16 cellular contexts compared by ENCODE assay signal in genomic region chr2:30172622-30173021, GRCh38. TPM values are rescaled to one million over a fixed set of nuclear protein-coding genes. Genes with fewer than 3 reads are reported as not detected.
A peak's percentile ranks its signal among the peaks of the same experiment; 100 is the strongest.
DNase-seq lines count a peak whose midpoint lies in the region; ATAC-seq, FAIRE-seq and TF ChIP-seq lines count a peak whose summit lies in the region.
"Had no signal": no experiment of that assay in that cellular context is flagged by ENCODE, and none has a peak within 500 bp of the region (broad histone marks: within the 10 kb centered on the region; RNA-seq: fewer than 3 reads in every experiment).

No MANE protein-coding gene starts in this region.

- TF ChIP-seq RAD21 in K562 (CRISPR knock-in tag; conservative IDR thresholded peaks at IDR 0.05 in 1 of 2, IDR thresholded peaks at IDR 0.05 in 1 of 2) = no peak

- no TSS peak for BruUV-seq in K562 (replicated peaks; lab: Mats Ljungman, UMichigan)

- no peaks in the 10 kb centered on the region for H3K9me3 ChIP-seq in CD8-positive, alpha-beta T cell (ENCODE audit: low read length)
- H3K9me3 ChIP-seq in K562 (replicated peaks; ENCODE audit: control insufficient read depth, insufficient read depth, low read depth, low read length) (no peaks in the 10 kb centered on the region), prostate gland (no peaks in the 10 kb centered on the region)

- in situ Hi-C loops in K562 (cut with MboI) = loop anchor here (25.0 kb wide), 2 partner anchors 990 to 1165 kb away; no protein-coding TSS in a partner anchor

- WGBS in K562 (ENCODE audit: insufficient coverage, low coverage, missing lambda C conversion rate) = 60% methylated on average over 1 of the region's 1 CpG
- WGBS in prostate gland = 100% methylated on average over 1 of the region's 1 CpG

- intact Hi-C loops in CD8-positive, alpha-beta T cell (cut with DNase I, micrococcal nuclease) = loop anchor here in 1 of 2 experiments (5.0 kb wide), 1 partner anchor 1350 kb away; no protein-coding TSS in a partner anchor
- intact Hi-C loops in K562 (cut with micrococcal nuclease) (no loop called here), prostate gland (cut with DNase I) (no loop called here)

- H2AFZ ChIP-seq in K562 (ENCODE audit: low read depth, low read length) = no peak overlapping the region
- H2AFZ ChIP-seq: GM23338 had no signal

- DNase-seq in CD8-positive, alpha-beta T cell = no peak
- DNase-seq in K562 (ENCODE audit: extremely low read depth in 1 of 4, low spot score in 3 of 4) (no peak), substantia nigra (lab: John Stamatoyannopoulos, UW) (no peak), prostate gland (ENCODE audit: low spot score) (no peak)
- peak in 1 of 10 donors; percentile 19 for DNase-seq in naive thymus-derived CD8-positive, alpha-beta T cell
- DNase-seq: AML-193; Calu3; CD4-positive, alpha-beta memory T cell; DMS79 treated with DMSO at 0.1 percent for 48 hours; GF-D8 had no signal

- H3K27ac ChIP-seq in CD8-positive, alpha-beta T cell (ENCODE audit: low read depth, low read length) = no peak overlapping the region
- no peak overlapping the region for H3K27ac ChIP-seq in K562 (ENCODE audit: extremely low read depth, low read depth, low read length)
- H3K27ac ChIP-seq in substantia nigra (ENCODE audit: low read depth, low read length, poor library complexity, severe bottlenecking) = no peak overlapping the region
- no peak overlapping the region for H3K27ac ChIP-seq in prostate gland
- H3K27ac ChIP-seq: C4-2B had no signal

- TF ChIP-seq CTCF in CD8-positive, alpha-beta T cell (IDR thresholded peaks at IDR 0.05) = no peak
- TF ChIP-seq CTCF in K562 (IDR thresholded peaks at IDR 0.05 in 2 of 3, conservative IDR thresholded peaks at IDR 0.05 in 1 of 3; ENCODE audit: insufficient read depth in 2 of 3, low read depth in 1 of 3, low read length in 3 of 3) (no peak), prostate gland (IDR thresholded peaks at IDR 0.05) (no peak)

- CTCF ChIA-PET in CD8-positive, alpha-beta T cell (lab: Charles Lee) = no interaction called here
- CTCF ChIA-PET in K562 (lab: Yijun Ruan, JAX; ENCODE audit: low intra/inter-chr PET ratio) = no interaction called here

- no peaks in the 10 kb centered on the region for H3K4me1 ChIP-seq in CD8-positive, alpha-beta T cell (ENCODE audit: insufficient read depth, low read length)
- H3K4me1 ChIP-seq in K562 (replicated peaks in 1 of 2; ENCODE audit: control insufficient read depth in 2 of 2, insufficient read depth in 2 of 2, low read length in 2 of 2) (peaks cover 0 to 1% of the 10 kb centered on the region in 2 experiments; a peak in 3 of 5 replicates), prostate gland (replicated peaks) (no peaks in the 10 kb centered on the region)

- no peak for TF ChIP-seq EP300 in K562 (IDR thresholded peaks at IDR 0.05; ENCODE audit: low read length)

- H4K20me1 ChIP-seq in K562 (replicated peaks; ENCODE audit: control insufficient read depth, insufficient read depth, low read length) = no peaks in the 10 kb centered on the region

- H3K27me3 ChIP-seq in CD8-positive, alpha-beta T cell (ENCODE audit: insufficient read depth, low read length) = no peaks in the 10 kb centered on the region
- H3K27me3 ChIP-seq in K562 (ENCODE audit: control insufficient read depth in 2 of 2, insufficient read depth in 2 of 2, low read length in 2 of 2) (no peaks in the 10 kb centered on the region; a peak in 1 of 5 replicates), prostate gland (replicated peaks; ENCODE audit: insufficient read depth) (no peaks in the 10 kb centered on the region)

- H3K4me3 Mint-ChIP-seq in CD8-positive, alpha-beta T cell = no peak overlapping the region
- H3K4me3 Mint-ChIP-seq in naive thymus-derived CD8-positive, alpha-beta T cell = no peak overlapping the region
- H3K4me3 Mint-ChIP-seq: GM23338 had no signal

- no peaks in the 10 kb centered on the region for H3K9me1 ChIP-seq in K562 (ENCODE audit: control insufficient read depth, insufficient read depth, low read length)

- peak; percentile 23 for ATAC-seq in CD8-positive, alpha-beta T cell
- ATAC-seq in K562 = peak; percentile 27; the same call in 1 of the 3 replicates
- ATAC-seq in naive thymus-derived CD8-positive, alpha-beta T cell = peak; percentile 4 to 21
- no peak for ATAC-seq in HG03159 (IDR thresholded peaks at IDR 0.05; ENCODE audit: unreplicated experiment)
- ATAC-seq: GM23338 had no signal

- H3K27ac Mint-ChIP-seq in CD8-positive, alpha-beta T cell = no peak overlapping the region
- H3K27ac Mint-ChIP-seq in naive thymus-derived CD8-positive, alpha-beta T cell = no peak overlapping the region
- H3K27ac Mint-ChIP-seq: GM23338 had no signal

- H3K79me2 ChIP-seq in K562 (ENCODE audit: control insufficient read depth, insufficient read depth, low read length) = no peaks in the 10 kb centered on the region

- H3K9ac ChIP-seq in K562 (ENCODE audit: insufficient read depth in 1 of 2, low read depth in 2 of 2, low read length in 2 of 2) = no peak overlapping the region; a peak in 1 of 4 replicates

- H3K4me2 ChIP-seq in K562 (ENCODE audit: insufficient read depth, low read length) = no peak overlapping the region
- H3K4me2 ChIP-seq: GM23338 had no signal

- H3K36me3 ChIP-seq in CD8-positive, alpha-beta T cell (ENCODE audit: insufficient read depth, low read length) = no peaks in the 10 kb centered on the region
- H3K36me3 ChIP-seq in K562 (ENCODE audit: control insufficient read depth, insufficient read depth, low read length) = no peaks in the 10 kb centered on the region; the same call in 2 of the 3 replicates
- H3K36me3 ChIP-seq in prostate gland = no peaks in the 10 kb centered on the region

- H3K27me3 Mint-ChIP-seq in CD8-positive, alpha-beta T cell (ENCODE audit: low read depth) = no peaks in the 10 kb centered on the region
- H3K27me3 Mint-ChIP-seq in naive thymus-derived CD8-positive, alpha-beta T cell = no peaks in the 10 kb centered on the region

- H3K9me3 Mint-ChIP-seq in CD8-positive, alpha-beta T cell = no peaks in the 10 kb centered on the region
- H3K9me3 Mint-ChIP-seq in naive thymus-derived CD8-positive, alpha-beta T cell = no peaks in the 10 kb centered on the region
- H3K9me3 Mint-ChIP-seq: GM23338 had no signal

- no peaks in the 10 kb centered on the region for H3K36me3 Mint-ChIP-seq in CD8-positive, alpha-beta T cell
- no peaks in the 10 kb centered on the region for H3K36me3 Mint-ChIP-seq in naive thymus-derived CD8-positive, alpha-beta T cell

- POLR2A ChIA-PET in CD8-positive, alpha-beta T cell (lab: Charles Lee) = no interaction called here
- POLR2A ChIA-PET in K562 (lab: Yijun Ruan, JAX) = interaction anchor here (0.6 kb wide), 1 partner anchor 539 kb away, joined by 3 read pairs; no protein-coding TSS in a partner anchor
- POLR2A ChIA-PET in naive thymus-derived CD8-positive, alpha-beta T cell (lab: Charles Lee) = interaction anchor here (0.6 kb wide), 1 partner anchor 175 kb away, joined by 5 read pairs; no protein-coding TSS in a partner anchor

- no peak for FAIRE-seq in K562 (lab: Jason Lieb, UNC)
- FAIRE-seq: A204.1, H54, HTR-8/SVneo had no signal

- TF ChIP-seq POLR2A in K562 (conservative IDR thresholded peaks at IDR 0.05) (no peak), prostate gland (IDR thresholded peaks at IDR 0.05) (no peak)

- H3K4me3 ChIP-seq in CD8-positive, alpha-beta T cell (ENCODE audit: low read depth, low read length) = no peak overlapping the region
- H3K4me3 ChIP-seq in K562 (no peak overlapping the region), prostate gland (no peak overlapping the region)
- H3K4me3 ChIP-seq: GM23338 had no signal

- H3K4me1 Mint-ChIP-seq in CD8-positive, alpha-beta T cell (ENCODE audit: low read depth) = no peaks in the 10 kb centered on the region
- peaks cover 0 to under 1% (median 0%) of the 10 kb centered on the region in 4 donors for H3K4me1 Mint-ChIP-seq in naive thymus-derived CD8-positive, alpha-beta T cell
- H3K4me1 Mint-ChIP-seq: GM23338 had no signal

RNA-seq across cellular contexts. Expression of gene YPEL5, which starts 25.8 kb away (rescaled TPM):
- total RNA-seq in CD8-positive, alpha-beta T cell = 1,000 to 10,000 TPM; 1,051 to 1,071 TPM
- 9.5 and 20.9 TPM in 2 replicates for total RNA-seq in K562 (2011; cell fraction: chromatin; rRNA removed; ENCODE audit: low replicate concordance)
- 5.9 and 6.2 TPM in 2 replicates for total RNA-seq in K562 (2011; cell fraction: nucleolus; rRNA removed)
- 13.0 and 14.9 TPM in 2 replicates for total RNA-seq in K562 (2011; cell fraction: nucleoplasm; rRNA removed)
- total RNA-seq in K562 (2014; rRNA removed) (7.8 and 9.1 TPM in 2 replicates), K562 (2014; rRNA removed; fragmentation: Illumina TruSeq; extraction: Trizol) (10.3 and 13.4 TPM in 2 replicates), K562 (2015; rRNA removed; fragmentation: Illumina TruSeq; extraction: Trizol) (4.9 and 5.4 TPM in 2 replicates), K562 (2021) (12.0 and 12.3 TPM in 2 replicates), prostate gland (100 to 1,000 TPM in 1 of 2 donors, 10 to 100 TPM in 1; 81.8 to 123 TPM)
- polyA plus RNA-seq in K562 (2011; rRNA removed) (34.4 and 37.4 TPM in 2 replicates), K562 (2014; fragmentation: Illumina TruSeq; extraction: Trizol) (10.9 and 11.9 TPM in 2 replicates), K562 (2014; fragmentation: Nextera tagmentation; extraction: Ambion mirVana) (10 to 100 TPM; 19.0 to 23.8 TPM), K562 (2014; rRNA removed) (13.5 and 15.0 TPM in 2 replicates)
- 14.7 and 17.6 TPM in 2 replicates for polyA plus RNA-seq in K562 (2011; cell fraction: cytosol; rRNA removed)
- polyA plus RNA-seq in K562 (2011; cell fraction: nucleus; rRNA removed) = 10.9 and 20.4 TPM in 2 replicates
- polyA plus RNA-seq in K562 (2012) = 12.8 and 40.6 TPM in 2 replicates
- 31.6 and 33.5 TPM in 2 replicates for polyA minus RNA-seq in K562 (2011; rRNA and poly(A)+ RNA removed)
- 10.4 and 11.4 TPM in 2 replicates for polyA minus RNA-seq in K562 (2011; cell fraction: cytosol; rRNA and poly(A)+ RNA removed)
- 6.6 and 11.2 TPM in 2 replicates for polyA minus RNA-seq in K562 (2011; cell fraction: nucleus; rRNA and poly(A)+ RNA removed)
- total RNA-seq in naive thymus-derived CD8-positive, alpha-beta T cell = 100 to 1,000 TPM in 1 of 2 experiments, 10 to 100 TPM in 1; 99.8 to 106 TPM
- polyA plus RNA-seq in naive thymus-derived CD8-positive, alpha-beta T cell = 100 to 1,000 TPM in 2 of 3 donors, 10 to 100 TPM in 1; 88.3 to 155 (median 103) TPM

RNA-seq across cellular contexts. Expression of gene LBH, which starts 58.7 kb away (rescaled TPM):
- total RNA-seq in CD8-positive, alpha-beta T cell = 100 to 1,000 TPM; 127 to 133 TPM
- 4.1 and 9.5 TPM in 2 replicates for total RNA-seq in K562 (2011; cell fraction: chromatin; rRNA removed; ENCODE audit: low replicate concordance)
- total RNA-seq in K562 (2011; cell fraction: nucleolus; rRNA removed) = 14.5 and 15.2 TPM in 2 replicates
- total RNA-seq in K562 (2011; cell fraction: nucleoplasm; rRNA removed) = 8.9 and 11.3 TPM in 2 replicates
- 7.4 and 23.5 TPM in 2 replicates for total RNA-seq in K562 (2014; rRNA removed)
- total RNA-seq in K562 (2014; rRNA removed; fragmentation: Illumina TruSeq; extraction: Trizol) = 5.7 and 6.0 TPM in 2 replicates
- total RNA-seq in K562 (2015; rRNA removed; fragmentation: Illumina TruSeq; extraction: Trizol) = 4.6 and 7.3 TPM in 2 replicates
- 9.5 and 12.1 TPM in 2 replicates for total RNA-seq in K562 (2021)
- polyA plus RNA-seq in K562 (2011; rRNA removed) = 8.2 and 9.5 TPM in 2 replicates
- 13.7 and 24.2 TPM in 2 replicates for polyA plus RNA-seq in K562 (2011; cell fraction: cytosol; rRNA removed)
- 4.1 and 4.6 TPM in 2 replicates for polyA plus RNA-seq in K562 (2011; cell fraction: nucleus; rRNA removed)
- 6.0 and 6.2 TPM in 2 replicates for polyA plus RNA-seq in K562 (2012)
- 8.1 TPM in 2 replicates for polyA plus RNA-seq in K562 (2014; fragmentation: Illumina TruSeq; extraction: Trizol)
- 1 to 10 TPM; 3.1 to 5.9 TPM for polyA plus RNA-seq in K562 (2014; fragmentation: Nextera tagmentation; extraction: Ambion mirVana)
- polyA plus RNA-seq in K562 (2014; rRNA removed) = 9.4 and 13.4 TPM in 2 replicates
- 10.9 and 13.0 TPM in 2 replicates for polyA minus RNA-seq in K562 (2011; rRNA and poly(A)+ RNA removed)
- 5.6 and 12.1 TPM in 2 replicates for polyA minus RNA-seq in K562 (2011; cell fraction: cytosol; rRNA and poly(A)+ RNA removed)
- polyA minus RNA-seq in K562 (2011; cell fraction: nucleus; rRNA and poly(A)+ RNA removed) = 7.7 and 15.4 TPM in 2 replicates
- total RNA-seq in naive thymus-derived CD8-positive, alpha-beta T cell = 100 to 1,000 TPM; 537 to 573 TPM
- polyA plus RNA-seq in naive thymus-derived CD8-positive, alpha-beta T cell = 100 to 1,000 TPM; 243 to 356 (median 307) TPM
- 10 to 100 TPM; 33.3 to 41.8 TPM for total RNA-seq in prostate gland

Comparison
In these comparisons a context has a peak if more than half of its experiments do, and no peak if none do; other contexts are left out.
1. RNA of gene YPEL5, which starts 25.8 kb away (total RNA-seq): 1,051 to 1,071 TPM in CD8-positive, alpha-beta T cell; 81.8 to 123 TPM in prostate gland, 99.8 to 106 TPM in naive thymus-derived CD8-positive, alpha-beta T cell and 4.9 to 20.9 TPM in K562; every median in the first group is over 4 times any median in the second.
2. RNA of gene LBH, which starts 58.7 kb away (total RNA-seq): 537 to 573 TPM in naive thymus-derived CD8-positive, alpha-beta T cell; 127 to 133 TPM in CD8-positive, alpha-beta T cell, 33.3 to 41.8 TPM in prostate gland and 4.1 to 23.5 TPM in K562; every median in the first group is over 4 times any median in the second.